9 cellular contexts compared by ENCODE assay signal in genomic region chr3:11096266-11097135, GRCh38. TPM values are rescaled to one million over a fixed set of nuclear protein-coding genes. Genes with fewer than 3 reads are reported as not detected.
DNase-seq lines count a peak whose midpoint lies in the region; ATAC-seq lines count a peak whose summit lies in the region.
"Had no signal": no experiment of that assay in that cellular context is flagged by ENCODE, and none has a peak within 500 bp of the region (broad histone marks: within the 10 kb centered on the region; RNA-seq: fewer than 3 reads in every experiment).

No MANE protein-coding gene starts in this region.

- ATAC-seq in esophagus mucosa, result peak; percentile 82
- ATAC-seq in HG02623 (IDR thresholded peaks at IDR 0.05; ENCODE audit: unreplicated experiment), result no peak

- peaks cover 10% of the 10 kb centered on the region for H3K4me1 ChIP-seq in muscle layer of colon (ENCODE audit: insufficient read depth, low read length)

- DNase-seq in GDM1 (lab: John Stamatoyannopoulos, UW), result peak; percentile 57
- peak; percentile 37 for DNase-seq in NCI-H2171 (lab: John Stamatoyannopoulos, UW)
- peak; percentile 62 for DNase-seq in activated CD8-positive, alpha-beta memory T cell treated with anti-CD3 and anti-CD28 coated beads, Interleukin-2, amount 50 U/mL, for 4 hours
- peak; percentile 45 for DNase-seq in stimulated activated CD8-positive, alpha-beta memory T cell treated with anti-CD3 and anti-CD28 coated beads, Interleukin-7, amount 100 ng/mL, for 24 hours (ENCODE audit: low read depth)
- DNase-seq in germinal center (ENCODE audit: low spot score), result no peak

- no peak overlapping the region for H3K9ac ChIP-seq in muscle layer of colon (ENCODE audit: low read length)

- no peaks in the 10 kb centered on the region for H3K27me3 ChIP-seq in muscle layer of colon (ENCODE audit: control insufficient read depth in 1 of 2, insufficient read depth in 2 of 2, low read length in 2 of 2)

- no peaks in the 10 kb centered on the region for H3K9me3 ChIP-seq in muscle layer of colon (ENCODE audit: low read length)

- no peaks in the 10 kb centered on the region for H3K36me3 ChIP-seq in muscle layer of colon (ENCODE audit: insufficient read depth, low read length)

- H3K27ac ChIP-seq in muscle layer of colon (ENCODE audit: low read depth, low read length), result peak overlapping the region; percentile 79
- H3K27ac ChIP-seq: SK-N-MC had no signal

- peak overlapping the region; percentile 45 to 49 for H3K4me3 ChIP-seq in muscle layer of colon (ENCODE audit: low read depth in 1 of 2, low read length in 2 of 2)
- H3K4me3 ChIP-seq: SK-N-MC had no signal

RNA-seq across cellular contexts. Expression of gene HRH1, which starts 57.8 kb away (rescaled TPM):
- 4.2 TPM for total RNA-seq in esophagus mucosa
